ENCODE assay signal across 19 cellular contexts in genomic region chr10:129506101-129506797, GRCh38.
"Had no signal": no experiment of that assay in that cellular context is flagged by ENCODE, and none has a peak within 500 bp of the region (broad histone marks: within the 10 kb centered on the region; RNA-seq: fewer than 3 reads in every experiment).

No MANE protein-coding gene starts in this region.

- H3K36me3 ChIP-seq: colonic mucosa, gastrocnemius medialis, lower lobe of right lung, prostate gland, right atrium auricular region, stomach, tibial nerve, upper lobe of left lung had no signal

- H3K27me3 ChIP-seq: colonic mucosa, gastrocnemius medialis, right atrium auricular region, stomach, tibial nerve, upper lobe of left lung had no signal

- ATAC-seq: effector memory CD8-positive, alpha-beta T cell; gastrocnemius medialis; left ventricle myocardium superior; stimulated activated effector memory CD8-positive, alpha-beta T cell treated with anti-CD3 and anti-CD28 coated beads, Interleukin-12 subunit alpha, Interleukin-12 subunit beta, amount 100 ng/mL, for 72 hours had no signal

- H3K27ac ChIP-seq: colonic mucosa, gastrocnemius medialis, lower lobe of right lung, prostate gland, right atrium auricular region, stomach, tibial nerve, upper lobe of left lung had no signal

- H3K4me3 ChIP-seq: colonic mucosa, gastrocnemius medialis, lower lobe of right lung, prostate gland, right atrium auricular region, stomach, tibial nerve, upper lobe of left lung had no signal

- H3K4me1 ChIP-seq: colonic mucosa, gastrocnemius medialis, lower lobe of right lung, right atrium auricular region, upper lobe of left lung had no signal

- FAIRE-seq: endometrium, islet of Langerhans, urothelium cell line had no signal

- H3K9me3 ChIP-seq: colonic mucosa, gastrocnemius medialis, lower lobe of right lung, prostate gland, right atrium auricular region had no signal

- DNase-seq: colonic mucosa; effector memory CD8-positive, alpha-beta T cell; foreskin fibroblast; gastrocnemius medialis; left ventricle myocardium superior; lower lobe of right lung; naive B cell; stimulated activated CD4-positive, alpha-beta T cell treated with anti-CD3 and anti-CD28 coated beads, Interleukin-2, amount 100 ng/mL, for 24 hours; stimulated activated CD4-positive, alpha-beta T cell treated with anti-CD3 and anti-CD28 coated beads, Interleukin-4, amount 100 ng/mL, for 24 hours; stimulated activated naive CD4-positive, alpha-beta T cell treated with Interleukin-2 at 50 U/mL for 16 hours; stomach; upper lobe of left lung had no signal
